8 cellular contexts compared by ENCODE assay signal in genomic region chr6:138795809-138796469, GRCh38. TPM values are rescaled to one million over a fixed set of nuclear protein-coding genes. Genes with fewer than 3 reads are reported as not detected.
A peak's percentile ranks its signal among the peaks of the same experiment; 100 is the strongest.
DNase-seq lines count a peak whose midpoint lies in the region; ATAC-seq and TF ChIP-seq lines count a peak whose summit lies in the region.

Gene ECT2L, plus strand, starts transcription at chr6:138796087. Its CDS starts 17,188 bp downstream, at chr6:138813275.

- H3K36me3 Mint-ChIP-seq in nephron progenitor cell (ENCODE audit: low read depth) (peaks cover 7% of the 10 kb centered on the region), T-helper 17 cell (ENCODE audit: low read depth) (peaks cover 6% of the 10 kb centered on the region)

- H3K27me3 Mint-ChIP-seq in nephron progenitor cell (ENCODE audit: low read depth, poor library complexity) (peaks cover 5% of the 10 kb centered on the region), T-helper 17 cell (no peaks in the 10 kb centered on the region)

- DNase-seq in AG09319 (ENCODE audit: extremely low read depth, low read depth), result peak; percentile 22
- peak; percentile 97 for DNase-seq in NCI-H69 (lab: John Stamatoyannopoulos, UW)
- peak; percentile 54 for DNase-seq in fibroblast of villous mesenchyme (ENCODE audit: low read depth)
- peak; percentile 78 for DNase-seq in nephron progenitor cell
- no peak for DNase-seq in RWPE1 (ENCODE audit: low spot score)
- no peak for DNase-seq in T-helper 17 cell
- no peak for DNase-seq in stimulated activated CD4-positive, alpha-beta T cell treated with anti-CD3 and anti-CD28 coated beads, Interleukin-2, amount 100 ng/mL, for 48 hours

- POLR2A ChIA-PET in RWPE1 (lab: Yijun Ruan, JAX; ENCODE audit: low non-redundant PET), result no interaction called here

- no peak within 1 kb of the TSS for H3K27ac ChIP-seq in RWPE1

- CTCF ChIA-PET in RWPE1 (lab: Yijun Ruan, JAX), result no interaction called here

- H3K4me3 ChIP-seq in fibroblast of villous mesenchyme (ENCODE audit: low read depth, low read length), result peak within 1 kb of the TSS; percentile 48

- H3K4me1 Mint-ChIP-seq in nephron progenitor cell (peaks cover 5% of the 10 kb centered on the region), T-helper 17 cell (no peaks in the 10 kb centered on the region)

- no peaks in the 10 kb centered on the region for H3K9me3 ChIP-seq in T-helper 17 cell (ENCODE audit: control insufficient read depth, low read length, poor library complexity, severe bottlenecking)

- no peaks in the 10 kb centered on the region for H3K9me3 Mint-ChIP-seq in nephron progenitor cell

- TF ChIP-seq CTCF in AG09319 (IDR thresholded peaks at IDR 0.05; ENCODE audit: low read depth, low read length) (no peak), fibroblast of villous mesenchyme (IDR thresholded peaks at IDR 0.05; ENCODE audit: insufficient read depth, low read depth, low read length) (no peak), nephron progenitor cell (IDR thresholded peaks at IDR 0.05) (no peak), RWPE1 (conservative IDR thresholded peaks at IDR 0.05; ENCODE audit: low read depth) (no peak)

- no peak within 1 kb of the TSS for H3K27ac Mint-ChIP-seq in nephron progenitor cell
- no peak within 1 kb of the TSS for H3K27ac Mint-ChIP-seq in T-helper 17 cell

- peak within 1 kb of the TSS; percentile 80 for H3K4me3 Mint-ChIP-seq in nephron progenitor cell
- no peak within 1 kb of the TSS for H3K4me3 Mint-ChIP-seq in T-helper 17 cell

- ATAC-seq in HG03159 (IDR thresholded peaks at IDR 0.05; ENCODE audit: unreplicated experiment) (no peak), T-helper 17 cell (no peak)

RNA-seq across cellular contexts. Expression of gene ECT2L, which starts in this region (rescaled TPM):
- total RNA-seq in fibroblast of villous mesenchyme, result not detected in 2 replicates
- not detected for total RNA-seq in T-helper 17 cell

Comparison
In these comparisons a context has a peak if more than half of its experiments do, and no peak if none do; other contexts are left out.
1. Peak in DNase-seq and H3K4me3 ChIP-seq in fibroblast of villous mesenchyme; RNA of the gene not detected or under 1 TPM.
2. DNase-seq: peak in AG09319 (single experiment), NCI-H69 (single experiment) and nephron progenitor cell (single experiment); none in RWPE1 (single experiment), T-helper 17 cell (0 of 3) and stimulated activated CD4-positive, alpha-beta T cell treated with anti-CD3 and anti-CD28 coated beads, Interleukin-2, amount 100 ng/mL, for 48 hours (0 of 2).